In genomic region chr5:474232-474825, GRCh38 we compare ENCODE assay signal across 8 cellular contexts. TPM values are rescaled to one million over a fixed set of nuclear protein-coding genes. Genes with fewer than 3 reads are reported as not detected.
A peak's percentile ranks its signal among the peaks of the same experiment; 100 is the strongest.
DNase-seq lines count a peak whose midpoint lies in the region; ATAC-seq and TF ChIP-seq lines count a peak whose summit lies in the region.
"Not testable (repeated sequence)": the region's sequence is repeated elsewhere in the genome, so short reads cannot be mapped to it uniquely, and the experiment has no call there.

No MANE protein-coding gene starts in this region.

- TF ChIP-seq POLR2A in HCT116 (IDR thresholded peaks at IDR 0.05; ENCODE audit: borderline replicate concordance, extremely low read depth, insufficient read depth, insufficient read length) = not testable (repeated sequence)

- H2AFZ ChIP-seq in HCT116 (ENCODE audit: low read depth, low read length, poor library complexity, severe bottlenecking) = not testable (repeated sequence)

- peaks cover 5 to 16% of the 10 kb centered on the region in 2 experiments; a peak in 3 of 4 replicates for H3K4me1 ChIP-seq in HCT116 (ENCODE audit: control insufficient read depth in 1 of 2, insufficient read depth in 2 of 2, low read length in 2 of 2)
- peaks cover 16% of the 10 kb centered on the region for H3K4me1 ChIP-seq in Panc1 (ENCODE audit: control insufficient read depth, insufficient read depth, low read length)
- not testable (repeated sequence) for H3K4me1 ChIP-seq in iPS DF 6.9 (ENCODE audit: control insufficient read depth, insufficient read depth, low read length)

- not testable (repeated sequence) for H3K27me3 Mint-ChIP-seq in activated T-helper 2 cell treated with anti-CD3 and anti-CD28 coated beads, Interferon-gamma antibody, Interleukin-2, Interleukin-4, amounts not matched to agents 10 μg/mL and 5 μg/mL and 100 μg/mL, durations not matched to agents 14 hours and 24 hours and 36 hours (ENCODE audit: low read depth)
- H3K27me3 Mint-ChIP-seq in dendritic cell treated with granulocyte-macrophage colony-stimulating factor and Interleukin-4, amounts not matched to agents 40 ng/mL and 50 ng/mL, for 4 days = peaks cover 52% of the 10 kb centered on the region
- H3K27me3 Mint-ChIP-seq in nephron (ENCODE audit: low read depth) = peaks cover 43% of the 10 kb centered on the region

- TF ChIP-seq RAD21 in HCT116 (IDR thresholded peaks at IDR 0.05; ENCODE audit: low read depth) = not testable (repeated sequence)

- H3K9ac ChIP-seq in HCT116 (ENCODE audit: low read length) = peak overlapping the region; percentile 81

- no CpG with 5 or more reads among the region's 50 CpGs for WGBS in iPS DF 6.9 (ENCODE audit: insufficient coverage, insufficient read length)

- H3K36me3 Mint-ChIP-seq in activated T-helper 2 cell treated with anti-CD3 and anti-CD28 coated beads, Interferon-gamma antibody, Interleukin-2, Interleukin-4, amounts not matched to agents 10 μg/mL and 5 μg/mL and 100 μg/mL, durations not matched to agents 14 hours and 24 hours and 36 hours (ENCODE audit: low read depth) = peaks cover 25% of the 10 kb centered on the region
- H3K36me3 Mint-ChIP-seq in dendritic cell treated with granulocyte-macrophage colony-stimulating factor and Interleukin-4, amounts not matched to agents 40 ng/mL and 50 ng/mL, for 4 days (ENCODE audit: low read depth) = peaks cover 17% of the 10 kb centered on the region
- H3K36me3 Mint-ChIP-seq in nephron (ENCODE audit: low read depth) = not testable (repeated sequence)
- peaks cover 41% of the 10 kb centered on the region for H3K36me3 Mint-ChIP-seq in stimulated activated effector memory CD8-positive, alpha-beta T cell treated with anti-CD3 and anti-CD28 coated beads, Interleukin-12 subunit alpha, Interleukin-12 subunit beta, amount 100 ng/mL, for 72 hours

- H3K79me2 ChIP-seq in HCT116 (ENCODE audit: insufficient read depth, low read length) = peaks cover 22% of the 10 kb centered on the region

- H3K36me3 ChIP-seq in HCT116 (ENCODE audit: control insufficient read depth in 1 of 2, insufficient read depth in 2 of 2, low read length in 2 of 2); Panc1 (ENCODE audit: control insufficient read depth, insufficient read depth, low read length); iPS DF 6.9 (ENCODE audit: control insufficient read depth, insufficient read depth, low read length): not testable (repeated sequence)

- H3K27ac ChIP-seq in HCT116 (ENCODE audit: low read depth, low read length) = peak overlapping the region; percentile 70; the same call in 1 of the 2 replicates
- peak overlapping the region; percentile 56; the same call in 1 of the 2 replicates for H3K27ac ChIP-seq in Panc1 (ENCODE audit: low read length)
- not testable (repeated sequence) for H3K27ac ChIP-seq in iPS DF 6.9 (ENCODE audit: low read length)

- H4K20me1 ChIP-seq in HCT116 (ENCODE audit: insufficient read depth) = not testable (repeated sequence)

- not testable (repeated sequence) for H3K9me2 ChIP-seq in HCT116 (ENCODE audit: insufficient read depth)

- intact Hi-C loops in HCT116 (cut with micrococcal nuclease) = not testable (repeated sequence)
- intact Hi-C loops in Panc1 (cut with micrococcal nuclease; ENCODE audit: unreplicated experiment) = loop anchor here (10.0 kb wide), 1 partner anchor 140 kb away; the partner anchor contains the start of gene CEP72
- intact Hi-C loops in activated T-helper 2 cell treated with anti-CD3 and anti-CD28 coated beads, Interferon-gamma antibody, Interleukin-2, Interleukin-4, amounts not matched to agents 10 μg/mL and 5 μg/mL and 100 μg/mL, durations not matched to agents 14 hours and 24 hours and 36 hours (cut with micrococcal nuclease) = loop anchor here (5.0 kb wide), 1 partner anchor 138 kb away; the partner anchor contains the start of gene CEP72
- intact Hi-C loops in dendritic cell treated with granulocyte-macrophage colony-stimulating factor and Interleukin-4, amounts not matched to agents 40 ng/mL and 50 ng/mL, for 4 days (cut with micrococcal nuclease) = loop anchor here (5.0 kb wide), 1 partner anchor 58 kb away; no protein-coding TSS in a partner anchor

- RAD21 ChIA-PET in HCT116 (lab: Charles Lee; ENCODE audit: low non-redundant PET in 1 of 2, low total read pairs in 2 of 2, uncharacterized antibody in 2 of 2, unreplicated experiment in 2 of 2) = not testable (repeated sequence)

- POLR2A ChIA-PET in HCT116 (lab: Charles Lee); Panc1 (lab: Charles Lee): not testable (repeated sequence)

- peaks cover 17% of the 10 kb centered on the region for H3K4me1 Mint-ChIP-seq in activated T-helper 2 cell treated with anti-CD3 and anti-CD28 coated beads, Interferon-gamma antibody, Interleukin-2, Interleukin-4, amounts not matched to agents 10 μg/mL and 5 μg/mL and 100 μg/mL, durations not matched to agents 14 hours and 24 hours and 36 hours (ENCODE audit: low read depth)
- peaks cover 46% of the 10 kb centered on the region for H3K4me1 Mint-ChIP-seq in dendritic cell treated with granulocyte-macrophage colony-stimulating factor and Interleukin-4, amounts not matched to agents 40 ng/mL and 50 ng/mL, for 4 days (ENCODE audit: low read depth)
- H3K4me1 Mint-ChIP-seq in nephron = not testable (repeated sequence)
- peaks cover 31% of the 10 kb centered on the region for H3K4me1 Mint-ChIP-seq in stimulated activated effector memory CD8-positive, alpha-beta T cell treated with anti-CD3 and anti-CD28 coated beads, Interleukin-12 subunit alpha, Interleukin-12 subunit beta, amount 100 ng/mL, for 72 hours

- not testable (repeated sequence) for H3K9me3 ChIP-seq in HCT116 (ENCODE audit: control insufficient read depth in 1 of 2, insufficient read depth in 1 of 2, low read depth in 1 of 2, low read length in 2 of 2); Panc1 (ENCODE audit: control insufficient read depth, insufficient read depth, low read depth, low read length); iPS DF 6.9 (ENCODE audit: control insufficient read depth, insufficient read depth, low read length)

- ATAC-seq in HCT116; Panc1; stimulated activated effector memory CD8-positive, alpha-beta T cell treated with anti-CD3 and anti-CD28 coated beads, Interleukin-12 subunit alpha, Interleukin-12 subunit beta, amount 100 ng/mL, for 72 hours: not testable (repeated sequence)

- H3K27ac Mint-ChIP-seq in activated T-helper 2 cell treated with anti-CD3 and anti-CD28 coated beads, Interferon-gamma antibody, Interleukin-2, Interleukin-4, amounts not matched to agents 10 μg/mL and 5 μg/mL and 100 μg/mL, durations not matched to agents 14 hours and 24 hours and 36 hours; dendritic cell treated with granulocyte-macrophage colony-stimulating factor and Interleukin-4, amounts not matched to agents 40 ng/mL and 50 ng/mL, for 4 days: not testable (repeated sequence)
- H3K27ac Mint-ChIP-seq in nephron = peak overlapping the region in 1 of 3 experiments; percentile 44
- peak overlapping the region; percentile 87 for H3K27ac Mint-ChIP-seq in stimulated activated effector memory CD8-positive, alpha-beta T cell treated with anti-CD3 and anti-CD28 coated beads, Interleukin-12 subunit alpha, Interleukin-12 subunit beta, amount 100 ng/mL, for 72 hours

- in situ Hi-C loops in Panc1 (cut with HindIII; ENCODE audit: low pct_unique_long_range_greater_than_20kb, low sequenced_read_pairs) = not testable (repeated sequence)

- peak overlapping the region; percentile 86 for H3K4me3 ChIP-seq in AG09309 (ENCODE audit: control insufficient read depth, low read depth, low read length)
- H3K4me3 ChIP-seq in HCT116 (replicated peaks in 1 of 2; ENCODE audit: low read depth in 1 of 2, low read length in 2 of 2) = peak overlapping the region; percentile 75 to 76
- peak overlapping the region; percentile 68 to 85 for H3K4me3 ChIP-seq in Panc1 (ENCODE audit: low read depth in 2 of 2, low read length in 2 of 2)
- peak overlapping the region; percentile 31; the same call in 1 of the 2 replicates for H3K4me3 ChIP-seq in iPS DF 6.9 (ENCODE audit: low read length)

- peak overlapping the region; percentile 90 for H3K4me2 ChIP-seq in HCT116 (ENCODE audit: low read length)

- CTCF ChIA-PET in HCT116 (lab: Charles Lee) (interaction anchor here (2.8 kb wide), 1 partner anchor 157 kb away, joined by 11 read pairs; no protein-coding TSS in a partner anchor), Panc1 (lab: Charles Lee) (interaction anchor here (0.7 kb wide), 2 partner anchors 168 to 427 kb away, joined by 4 read pairs; no protein-coding TSS in a partner anchor)

- not testable (repeated sequence) for BruUV-seq in HCT116 (replicated peaks; lab: Mats Ljungman, UMichigan); Panc1 (replicated peaks; lab: Mats Ljungman, UMichigan)

- not testable (repeated sequence) for TF ChIP-seq CTCF in AG09309 (IDR thresholded peaks at IDR 0.05; ENCODE audit: control insufficient read depth, insufficient read depth, low read depth, low read length, missing control alignments); HCT116 (IDR thresholded peaks at IDR 0.05 in 2 of 3, conservative IDR thresholded peaks at IDR 0.05 in 1 of 3; ENCODE audit: borderline replicate concordance in 1 of 3, insufficient read depth in 1 of 3, low read depth in 2 of 3, low read length in 2 of 3); Panc1 (IDR thresholded peaks at IDR 0.05); nephron (IDR thresholded peaks at IDR 0.05; ENCODE audit: unreplicated experiment in 3 of 3)

- not testable (repeated sequence) for H3K9me3 Mint-ChIP-seq in activated T-helper 2 cell treated with anti-CD3 and anti-CD28 coated beads, Interferon-gamma antibody, Interleukin-2, Interleukin-4, amounts not matched to agents 10 μg/mL and 5 μg/mL and 100 μg/mL, durations not matched to agents 14 hours and 24 hours and 36 hours; dendritic cell treated with granulocyte-macrophage colony-stimulating factor and Interleukin-4, amounts not matched to agents 40 ng/mL and 50 ng/mL, for 4 days; nephron; stimulated activated effector memory CD8-positive, alpha-beta T cell treated with anti-CD3 and anti-CD28 coated beads, Interleukin-12 subunit alpha, Interleukin-12 subunit beta, amount 100 ng/mL, for 72 hours

- H3K27me3 ChIP-seq in HCT116 (ENCODE audit: insufficient read depth, low read length); Panc1 (ENCODE audit: control insufficient read depth, insufficient read depth, low read length): not testable (repeated sequence)
- peaks cover 37% of the 10 kb centered on the region for H3K27me3 ChIP-seq in iPS DF 6.9 (ENCODE audit: control insufficient read depth, insufficient read depth, low read length)

- DNase-seq in AG09309 (ENCODE audit: low read depth); HCT116 (ENCODE audit: low read depth, low spot score); Panc1 (ENCODE audit: low read depth, low spot score); activated T-helper 2 cell treated with anti-CD3 and anti-CD28 coated beads, Interferon-gamma antibody, Interleukin-2, Interleukin-4, amounts not matched to agents 10 μg/mL and 5 μg/mL and 100 μg/mL, durations not matched to agents 14 hours and 24 hours and 36 hours (ENCODE audit: low spot score); iPS DF 6.9 (ENCODE audit: low read depth, low spot score); stimulated activated effector memory CD8-positive, alpha-beta T cell treated with anti-CD3 and anti-CD28 coated beads, Interleukin-12 subunit alpha, Interleukin-12 subunit beta, amount 100 ng/mL, for 72 hours (ENCODE audit: low spot score in 2 of 2): not testable (repeated sequence)

- peak overlapping the region; percentile 72 for H3K4me3 Mint-ChIP-seq in activated T-helper 2 cell treated with anti-CD3 and anti-CD28 coated beads, Interferon-gamma antibody, Interleukin-2, Interleukin-4, amounts not matched to agents 10 μg/mL and 5 μg/mL and 100 μg/mL, durations not matched to agents 14 hours and 24 hours and 36 hours (ENCODE audit: low read depth)
- peak overlapping the region; percentile 69 for H3K4me3 Mint-ChIP-seq in dendritic cell treated with granulocyte-macrophage colony-stimulating factor and Interleukin-4, amounts not matched to agents 40 ng/mL and 50 ng/mL, for 4 days
- H3K4me3 Mint-ChIP-seq in nephron = peak overlapping the region; percentile 86 to 90 (median 89)
- peak overlapping the region; percentile 93 for H3K4me3 Mint-ChIP-seq in stimulated activated effector memory CD8-positive, alpha-beta T cell treated with anti-CD3 and anti-CD28 coated beads, Interleukin-12 subunit alpha, Interleukin-12 subunit beta, amount 100 ng/mL, for 72 hours

RNA-seq across cellular contexts. Expression of gene EXOC3, which starts 31.4 kb away (rescaled TPM):
- total RNA-seq in HCT116 (2021; ENCODE audit: unreplicated experiment) (52.4 TPM), Panc1 (2021; ENCODE audit: unreplicated experiment) (55.0 TPM)
- 42.8 and 48.1 TPM in 2 replicates for polyA plus RNA-seq in HCT116 (2012)
- polyA plus RNA-seq in Panc1 (2012; ENCODE audit: insufficient read length) = 63.2 TPM
- 62.3 and 66.4 TPM in 2 replicates for total RNA-seq in activated T-helper 2 cell treated with anti-CD3 and anti-CD28 coated beads, Interferon-gamma antibody, Interleukin-2, Interleukin-4, amounts not matched to agents 10 μg/mL and 5 μg/mL and 100 μg/mL, durations not matched to agents 14 hours and 24 hours and 36 hours

RNA-seq across cellular contexts. Expression of gene SLC9A3, which starts 49.9 kb away (rescaled TPM):
- total RNA-seq in HCT116 (2021; ENCODE audit: unreplicated experiment) (1.5 TPM), Panc1 (2021; ENCODE audit: unreplicated experiment) (2.0 TPM)
- 0.85 and 1.1 TPM in 2 replicates for polyA plus RNA-seq in HCT116 (2012)
- 2.4 TPM for polyA plus RNA-seq in Panc1 (2012; ENCODE audit: insufficient read length)
- total RNA-seq in activated T-helper 2 cell treated with anti-CD3 and anti-CD28 coated beads, Interferon-gamma antibody, Interleukin-2, Interleukin-4, amounts not matched to agents 10 μg/mL and 5 μg/mL and 100 μg/mL, durations not matched to agents 14 hours and 24 hours and 36 hours = 2.4 and 2.8 TPM in 2 replicates

Comparison
In these comparisons a context has a peak if more than half of its experiments do, and no peak if none do; other contexts are left out.
1. H3K4me3 ChIP-seq: peak in every context shown above with its lines; median percentile 86 in AG09309; 76 in Panc1; 76 in HCT116; 31 in iPS DF 6.9.